ENCODE assay signal across 11 cellular contexts in the genomic region with DNA sequence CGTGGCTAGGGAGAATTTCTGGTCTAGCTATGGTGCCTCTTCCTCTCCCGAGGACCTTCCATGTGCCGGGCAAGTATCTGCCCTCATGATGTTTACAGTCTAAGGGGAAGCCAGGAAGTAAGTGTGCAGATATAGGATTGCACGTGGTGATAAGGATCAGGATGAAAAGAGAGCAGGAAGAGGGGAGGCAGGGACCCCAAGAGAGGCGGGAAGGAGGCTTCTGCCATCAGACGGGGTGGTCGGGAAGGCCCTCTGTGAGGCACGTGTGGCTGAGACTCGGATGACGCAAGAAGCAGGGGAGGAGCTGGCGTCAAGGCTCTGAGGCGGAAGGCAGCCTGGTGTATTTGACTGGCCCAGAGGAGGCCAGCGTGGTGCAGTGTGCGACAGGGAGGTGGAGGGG. TPM values are rescaled to one million over a fixed set of nuclear protein-coding genes. Genes with fewer than 3 reads are reported as not detected.
DNase-seq lines count a peak whose midpoint lies in the region; ATAC-seq and TF ChIP-seq lines count a peak whose summit lies in the region.
"Had no signal": no experiment of that assay in that cellular context is flagged by ENCODE, and none has a peak within 500 bp of the region (broad histone marks: within the 10 kb centered on the region; RNA-seq: fewer than 3 reads in every experiment).

No MANE protein-coding gene starts in this region.

- peak overlapping the region; percentile 38; the same call in 1 of the 2 replicates for H2AFZ ChIP-seq in OCI-LY7 (ENCODE audit: low read length)

- H3K9me3 ChIP-seq in OCI-LY7 (ENCODE audit: low read length): no peaks in the 10 kb centered on the region

- peak overlapping the region; percentile 85 for H3K4me2 ChIP-seq in OCI-LY7 (ENCODE audit: low read length)

- CTCF ChIA-PET in OCI-LY7 (lab: Charles Lee; ENCODE audit: unreplicated experiment): no interaction called here

- no peaks in the 10 kb centered on the region for H3K9me3 Mint-ChIP-seq in activated naive CD4-positive, alpha-beta T cell treated with anti-CD3 and anti-CD28 coated beads, Interleukin-2, amount 50 U/mL, for 24 hours
- no peaks in the 10 kb centered on the region for H3K9me3 Mint-ChIP-seq in effector memory CD8-positive, alpha-beta T cell
- no peaks in the 10 kb centered on the region for H3K9me3 Mint-ChIP-seq in stimulated activated naive CD8-positive, alpha-beta T cell treated with anti-CD3 and anti-CD28 coated beads, Interleukin-15, amount 100 ng/mL, for 72 hours
- H3K9me3 Mint-ChIP-seq: H9 had no signal

- H3K27ac ChIP-seq in OCI-LY7 (ENCODE audit: low read depth, low read length, poor library complexity, severe bottlenecking): no peak overlapping the region

- TF ChIP-seq CTCF in OCI-LY7 (conservative IDR thresholded peaks at IDR 0.05; ENCODE audit: low read length): no peak; the same call in 1 of the 2 replicates

- peak overlapping the region; percentile 77 for H3K4me3 ChIP-seq in OCI-LY7 (ENCODE audit: low read depth, low read length, poor library complexity, severe bottlenecking)

- no peak for DNase-seq in activated naive CD4-positive, alpha-beta T cell treated with Interleukin-2 at 50 U/mL for 16 hours
- no peak for DNase-seq in OCI-LY7 (ENCODE audit: low spot score)
- no peak for DNase-seq in effector memory CD8-positive, alpha-beta T cell
- DNase-seq in stimulated activated naive CD8-positive, alpha-beta T cell treated with anti-CD3 and anti-CD28 coated beads, Interleukin-15, amount 100 ng/mL, for 72 hours: no peak
- no peak for DNase-seq in COR-L47 (lab: John Stamatoyannopoulos, UW)
- DNase-seq in GM19240 (ENCODE audit: insufficient read length, low spot score): no peak
- DNase-seq in C1 segment of cervical spinal cord (lab: John Stamatoyannopoulos, UW): no peak
- DNase-seq: cortex of kidney, NCI-H2029 treated with DMSO at 0.1 percent for 48 hours had no signal

- peaks cover 6% of the 10 kb centered on the region for H3K27me3 Mint-ChIP-seq in activated naive CD4-positive, alpha-beta T cell treated with anti-CD3 and anti-CD28 coated beads, Interleukin-2, amount 50 U/mL, for 24 hours
- H3K27me3 Mint-ChIP-seq in effector memory CD8-positive, alpha-beta T cell: peaks cover 7 to 17% of the 10 kb centered on the region in 2 donors
- H3K27me3 Mint-ChIP-seq in stimulated activated naive CD8-positive, alpha-beta T cell treated with anti-CD3 and anti-CD28 coated beads, Interleukin-15, amount 100 ng/mL, for 72 hours: peaks cover 14% of the 10 kb centered on the region

- POLR2A ChIA-PET in OCI-LY7 (lab: Charles Lee): no interaction called here

- intact Hi-C loops in OCI-LY7 (cut with micrococcal nuclease; ENCODE audit: unreplicated experiment): no loop called here

- H3K79me2 ChIP-seq in OCI-LY7 (ENCODE audit: insufficient read depth, low read depth, low read length): peaks cover 41% of the 10 kb centered on the region

- no peaks in the 10 kb centered on the region for H3K36me3 Mint-ChIP-seq in activated naive CD4-positive, alpha-beta T cell treated with anti-CD3 and anti-CD28 coated beads, Interleukin-2, amount 50 U/mL, for 24 hours
- peaks cover 9% of the 10 kb centered on the region for H3K36me3 Mint-ChIP-seq in effector memory CD8-positive, alpha-beta T cell (ENCODE audit: insufficient read depth)

- H3K36me3 ChIP-seq in OCI-LY7 (ENCODE audit: insufficient read depth, low read length): peaks cover 4% of the 10 kb centered on the region; the same call in 1 of the 2 replicates

- no peak overlapping the region for H3K27ac Mint-ChIP-seq in activated naive CD4-positive, alpha-beta T cell treated with anti-CD3 and anti-CD28 coated beads, Interleukin-2, amount 50 U/mL, for 24 hours
- peak overlapping the region; percentile 83 to 93 for H3K27ac Mint-ChIP-seq in effector memory CD8-positive, alpha-beta T cell
- H3K27ac Mint-ChIP-seq in stimulated activated naive CD8-positive, alpha-beta T cell treated with anti-CD3 and anti-CD28 coated beads, Interleukin-15, amount 100 ng/mL, for 72 hours: no peak overlapping the region
- H3K27ac Mint-ChIP-seq: H9 had no signal

- no peaks in the 10 kb centered on the region for H4K20me1 ChIP-seq in OCI-LY7 (ENCODE audit: insufficient read depth, low read length)

- H3K9me2 ChIP-seq in OCI-LY7 (ENCODE audit: insufficient read depth, low read length): no peaks in the 10 kb centered on the region

- H3K4me3 Mint-ChIP-seq in activated naive CD4-positive, alpha-beta T cell treated with anti-CD3 and anti-CD28 coated beads, Interleukin-2, amount 50 U/mL, for 24 hours: peak overlapping the region; percentile 77
- H3K4me3 Mint-ChIP-seq in effector memory CD8-positive, alpha-beta T cell: peak overlapping the region; percentile 77 to 78
- H3K4me3 Mint-ChIP-seq in stimulated activated naive CD8-positive, alpha-beta T cell treated with anti-CD3 and anti-CD28 coated beads, Interleukin-15, amount 100 ng/mL, for 72 hours: peak overlapping the region; percentile 87 to 89

- H3K4me1 Mint-ChIP-seq in activated naive CD4-positive, alpha-beta T cell treated with anti-CD3 and anti-CD28 coated beads, Interleukin-2, amount 50 U/mL, for 24 hours: peaks cover 34% of the 10 kb centered on the region
- peaks cover 40 to 41% of the 10 kb centered on the region in 2 donors for H3K4me1 Mint-ChIP-seq in effector memory CD8-positive, alpha-beta T cell (ENCODE audit: low read depth in 2 of 2)
- peaks cover 64% of the 10 kb centered on the region for H3K4me1 Mint-ChIP-seq in stimulated activated naive CD8-positive, alpha-beta T cell treated with anti-CD3 and anti-CD28 coated beads, Interleukin-15, amount 100 ng/mL, for 72 hours

- no peak for ATAC-seq in effector memory CD8-positive, alpha-beta T cell (replicated peaks)
- no peak for ATAC-seq in stimulated activated naive CD8-positive, alpha-beta T cell treated with anti-CD3 and anti-CD28 coated beads, Interleukin-15, amount 100 ng/mL, for 72 hours

- peaks cover 87% of the 10 kb centered on the region for H3K4me1 ChIP-seq in OCI-LY7 (ENCODE audit: insufficient read depth, low read length, poor library complexity, severe bottlenecking)

- BruUV-seq in OCI-LY7 (replicated peaks; lab: Mats Ljungman, UMichigan): no TSS peak

RNA-seq across cellular contexts. Expression of gene IQSEC1, which starts 0.7 kb away (rescaled TPM):
- total RNA-seq in OCI-LY7 (2014; rRNA removed; shearing (Covaris generic)): 24.3 and 25.2 TPM in 2 replicates
- total RNA-seq in OCI-LY7 (2022): 56.3 and 70.1 TPM in 2 replicates

Comparison
In these comparisons a context has a peak if more than half of its experiments do, and no peak if none do; other contexts are left out.
1. H3K27ac Mint-ChIP-seq: peak in effector memory CD8-positive, alpha-beta T cell (2 of 2); none in activated naive CD4-positive, alpha-beta T cell treated with anti-CD3 and anti-CD28 coated beads, Interleukin-2, amount 50 U/mL, for 24 hours (single experiment) and stimulated activated naive CD8-positive, alpha-beta T cell treated with anti-CD3 and anti-CD28 coated beads, Interleukin-15, amount 100 ng/mL, for 72 hours (0 of 2).
2. Peak in every context shown above with its lines, with median percentiles within 50 percentile points of each other: H3K4me3 Mint-ChIP-seq.